Comparison of ENCODE assay signal across 8 cellular contexts in genomic region chr22:50293441-50294318, GRCh38. TPM values are rescaled to one million over a fixed set of nuclear protein-coding genes. Genes with fewer than 3 reads are reported as not detected.
DNase-seq lines count a peak whose midpoint lies in the region; ATAC-seq and TF ChIP-seq lines count a peak whose summit lies in the region.

No MANE protein-coding gene starts in this region.

- DNase-seq in AG09309 (ENCODE audit: low read depth) (peak; percentile 17), Karpas-422 (peak; percentile 77), coronary artery (ENCODE audit: low spot score) (peak; percentile 91), upper lobe of left lung (peak; percentile 91 to 93), NCI-H1105 treated with DMSO at 0.1 percent for 48 hours (lab: John Stamatoyannopoulos, UW) (no peak)
- DNase-seq in NK-92 treated with Interleukin-12 subunit alpha and Interleukin-12 subunit beta, amount 100 ng/mL, for 24 hours (lab: John Stamatoyannopoulos, UW): no peak
- no peak for DNase-seq in activated CD4-positive, alpha-beta T cell treated with anti-CD3 and anti-CD28 coated beads, Interleukin-2, amount 50 U/mL, for 4 hours

- WGBS in liver: 6% methylated on average over 42 of the region's 42 CpGs
- 10% methylated on average over 6 to 20 of the region's 42 CpGs for WGBS in upper lobe of left lung, 2 donors

- H3K4me3 ChIP-seq in AG09309 (ENCODE audit: control insufficient read depth, low read depth, low read length) (peak overlapping the region; percentile 35), Karpas-422 (ENCODE audit: low read length) (no peak overlapping the region), coronary artery (peak overlapping the region; percentile 64), liver (ENCODE audit: low read depth in 1 of 3, low read length in 3 of 3) (peak overlapping the region; percentile 0 to 53 (median 43)), upper lobe of left lung (peak overlapping the region in 3 of 4 donors; percentile 17 to 44 (median 37))

- peak in 1 of 2 donors; percentile 64 for TF ChIP-seq RAD21 in liver (IDR thresholded peaks at IDR 0.05)

- H3K4me2 ChIP-seq in Karpas-422 (ENCODE audit: low read depth, low read length, poor library complexity, severe bottlenecking): peak overlapping the region; percentile 41

- H4K20me1 ChIP-seq in Karpas-422 (ENCODE audit: insufficient read depth, low read depth, low read length): peaks cover 30% of the 10 kb centered on the region; the same call in 1 of the 2 replicates

- no peaks in the 10 kb centered on the region for H3K79me2 ChIP-seq in Karpas-422 (ENCODE audit: low read length)

- H3K36me3 ChIP-seq in Karpas-422 (ENCODE audit: insufficient read depth, low read length): no peaks in the 10 kb centered on the region
- H3K36me3 ChIP-seq in liver (ENCODE audit: control insufficient read depth in 4 of 4, insufficient read depth in 3 of 4, low read depth in 1 of 4, low read length in 3 of 4): peaks cover 7 to 17% (median 11%) of the 10 kb centered on the region in 4 donors
- peaks cover 13 to 25% (median 18%) of the 10 kb centered on the region in 4 donors for H3K36me3 ChIP-seq in upper lobe of left lung

- no peaks in the 10 kb centered on the region for H3K9me3 ChIP-seq in Karpas-422 (ENCODE audit: low read length)
- H3K9me3 ChIP-seq in liver (ENCODE audit: control insufficient read depth in 4 of 4, low read length in 3 of 4): no peaks in the 10 kb centered on the region
- no peaks in the 10 kb centered on the region for H3K9me3 ChIP-seq in upper lobe of left lung

- H3K4me1 ChIP-seq in Karpas-422 (ENCODE audit: low read length): peaks cover 33% of the 10 kb centered on the region
- peaks cover 41 to 72% (median 59%) of the 10 kb centered on the region in 4 donors for H3K4me1 ChIP-seq in liver (ENCODE audit: control insufficient read depth in 4 of 4, insufficient read depth in 4 of 4, low read length in 3 of 4)
- peaks cover 60 to 79% (median 60%) of the 10 kb centered on the region in 4 donors for H3K4me1 ChIP-seq in upper lobe of left lung

- peak in 1 of 4 donors; percentile 26 for TF ChIP-seq POLR2A in upper lobe of left lung (IDR thresholded peaks at IDR 0.05)

- H3K27me3 ChIP-seq in Karpas-422 (ENCODE audit: low read length) (no peaks in the 10 kb centered on the region), liver (ENCODE audit: control insufficient read depth in 4 of 4, insufficient read depth in 4 of 4, low read length in 3 of 4) (no peaks in the 10 kb centered on the region), upper lobe of left lung (no peaks in the 10 kb centered on the region)

- TF ChIP-seq CTCF in AG09309 (IDR thresholded peaks at IDR 0.05; ENCODE audit: control insufficient read depth, insufficient read depth, low read depth, low read length, missing control alignments) (no peak), coronary artery (IDR thresholded peaks at IDR 0.05) (no peak), liver (IDR thresholded peaks at IDR 0.05; ENCODE audit: low read depth, low read length, missing input control) (no peak), upper lobe of left lung (IDR thresholded peaks at IDR 0.05) (peak in 2 of 6 experiments; percentile 25 to 51)

- H3K27ac ChIP-seq in Karpas-422 (ENCODE audit: low read length) (no peak overlapping the region), coronary artery (peak overlapping the region; percentile 76 to 94), liver (ENCODE audit: low read depth in 1 of 2, low read length in 2 of 2) (peak overlapping the region; percentile 73 to 82), upper lobe of left lung (peak overlapping the region; percentile 84 to 94 (median 88))

- no peak overlapping the region for H2AFZ ChIP-seq in Karpas-422 (ENCODE audit: low read length)

- peak; percentile 73 to 82 for ATAC-seq in upper lobe of left lung (ENCODE audit: low FRiP score in 2 of 2)

- no peaks in the 10 kb centered on the region for H3K9me2 ChIP-seq in Karpas-422 (replicated peaks; ENCODE audit: insufficient read depth, low read length)

- peak overlapping the region; percentile 24; the same call in 1 of the 2 replicates for H3K9ac ChIP-seq in Karpas-422 (ENCODE audit: low read length)
- no peak overlapping the region for H3K9ac ChIP-seq in liver (ENCODE audit: low read depth in 1 of 2, low read length in 2 of 2)

- TF ChIP-seq EP300 in upper lobe of left lung (IDR thresholded peaks at IDR 0.05): peak in 2 of 4 donors; percentile 5 to 67

TF ChIP-seq in liver, 16 proteins besides CTCF, POLR2A, EP300 and RAD21 (continues in another document):
- TF ChIP-seq HNF4G (IDR thresholded peaks at IDR 0.05) (no peak), JUND (IDR thresholded peaks at IDR 0.05) (no peak), MAX (IDR thresholded peaks at IDR 0.05) (no peak), FOXA1 (IDR thresholded peaks at IDR 0.05) (no peak), ATF3 (IDR thresholded peaks at IDR 0.05) (no peak), FOXA2 (IDR thresholded peaks at IDR 0.05) (peak; percentile 8), ZBTB33 (IDR thresholded peaks at IDR 0.05) (no peak), GABPA (IDR thresholded peaks at IDR 0.05 in 1 of 2, conservative IDR thresholded peaks at IDR 0.05 in 1 of 2) (no peak), SP1 (IDR thresholded peaks at IDR 0.05) (peak; percentile 90), EGR1 (IDR thresholded peaks at IDR 0.05; ENCODE audit: low read depth in 2 of 2) (peak in 1 of 2 donors; percentile 58), HNF4A (conservative IDR thresholded peaks at IDR 0.05) (peak; percentile 91 to 94), RXRA (IDR thresholded peaks at IDR 0.05) (peak; percentile 95 to 97), TAF1 (conservative IDR thresholded peaks at IDR 0.05) (no peak)

RNA-seq across cellular contexts. Expression of gene PLXNB2, which starts 13.8 kb away (rescaled TPM):
- total RNA-seq in Karpas-422 (2014; rRNA removed; shearing (Covaris generic); ENCODE audit: low replicate concordance): 2.6 and 7.8 TPM in 2 replicates
- 10 to 100 TPM; 28.8 to 95.7 TPM for total RNA-seq in liver
- 10 to 100 TPM; 60.1 to 87.8 TPM for polyA plus RNA-seq in liver
- total RNA-seq in upper lobe of left lung: 100 to 1,000 TPM; 218 to 407 (median 313) TPM

RNA-seq across cellular contexts. Expression of gene MAPK11, which starts 23.5 kb away (rescaled TPM):
- 6.4 and 15.8 TPM in 2 replicates for total RNA-seq in Karpas-422 (2014; rRNA removed; shearing (Covaris generic); ENCODE audit: low replicate concordance)
- total RNA-seq in liver (1 to 10 TPM in 1 of 2 donors, under 1 TPM in 1; 0.65 to 1.2 TPM), upper lobe of left lung (10 to 100 TPM in 1 of 6 donors, 1 to 10 TPM in 5; 3.1 to 27.3 (median 8.6) TPM)
- 1 to 10 TPM in 1 of 2 donors, under 1 TPM in 1; 0.83 to 2.0 TPM for polyA plus RNA-seq in liver

RNA-seq across cellular contexts. Expression of gene MAPK12, which starts 32.2 kb away (rescaled TPM):
- 45.4 and 110 TPM in 2 replicates for total RNA-seq in Karpas-422 (2014; rRNA removed; shearing (Covaris generic); ENCODE audit: low replicate concordance)
- total RNA-seq in liver (1 to 10 TPM; 2.3 to 2.8 TPM), upper lobe of left lung (10 to 100 TPM in 3 of 6 donors, 1 to 10 TPM in 3; 3.1 to 19.2 (median 10.1) TPM)
- 1 to 10 TPM in 1 of 2 donors, under 1 TPM in 1; 0.83 to 1.5 TPM for polyA plus RNA-seq in liver

RNA-seq across cellular contexts. Expression of gene DENND6B, which starts 33.1 kb away (rescaled TPM):
- 0.90 and 2.7 TPM in 2 replicates for total RNA-seq in Karpas-422 (2014; rRNA removed; shearing (Covaris generic); ENCODE audit: low replicate concordance)
- 1 to 10 TPM; 1.1 to 1.2 TPM for total RNA-seq in liver
- 1 to 10 TPM in 1 of 2 donors, under 1 TPM in 1; 0.86 to 1.0 TPM for polyA plus RNA-seq in liver
- total RNA-seq in upper lobe of left lung: 10 to 100 TPM in 5 of 6 donors, 1 to 10 TPM in 1; 9.5 to 24.1 (median 12.7) TPM

RNA-seq across cellular contexts. Expression of gene HDAC10, which starts 42.6 kb away (rescaled TPM):
- total RNA-seq in Karpas-422 (2014; rRNA removed; shearing (Covaris generic); ENCODE audit: low replicate concordance): 42.3 and 89.8 TPM in 2 replicates
- total RNA-seq in liver: 10 to 100 TPM; 11.4 to 18.2 TPM
- polyA plus RNA-seq in liver: 10 to 100 TPM in 1 of 2 donors, 1 to 10 TPM in 1; 6.2 to 15.9 TPM
- total RNA-seq in upper lobe of left lung: 100 to 1,000 TPM in 1 of 6 donors, 10 to 100 TPM in 5; 33.0 to 202 (median 53.1) TPM

Comparison
In these comparisons a context has a peak if more than half of its experiments do, and no peak if none do; other contexts are left out.
1. DNase-seq: peak in AG09309 (single experiment), Karpas-422 (single experiment), coronary artery (single experiment) and upper lobe of left lung (2 of 2); none in NCI-H1105 treated with DMSO at 0.1 percent for 48 hours (single experiment), NK-92 treated with Interleukin-12 subunit alpha and Interleukin-12 subunit beta, amount 100 ng/mL, for 24 hours (single experiment) and activated CD4-positive, alpha-beta T cell treated with anti-CD3 and anti-CD28 coated beads, Interleukin-2, amount 50 U/mL, for 4 hours (0 of 2).